Comparison of ENCODE assay signal across 26 cellular contexts in the genomic region with DNA sequence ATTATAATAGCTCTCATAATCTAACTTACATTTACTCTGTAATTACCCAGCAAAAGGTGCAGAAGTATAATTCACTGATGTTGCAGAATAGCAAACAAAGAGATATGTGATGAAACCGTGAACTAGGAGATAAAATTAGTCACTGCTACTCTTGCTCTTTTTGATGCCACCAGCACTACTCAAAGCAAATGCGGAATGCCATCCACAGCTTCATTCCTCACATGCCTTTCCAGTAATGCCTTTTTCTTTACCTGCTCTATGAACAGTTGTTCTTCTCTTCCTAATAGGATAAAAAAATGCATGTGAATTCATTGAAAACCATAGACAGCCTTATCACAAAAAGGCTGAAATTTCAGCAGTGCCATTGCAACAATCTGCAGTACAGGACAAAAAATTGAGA.
"Had no signal": no experiment of that assay in that cellular context is flagged by ENCODE, and none has a peak within 500 bp of the region (broad histone marks: within the 10 kb centered on the region; RNA-seq: fewer than 3 reads in every experiment).

No MANE protein-coding gene starts in this region.

- H3K9me3 ChIP-seq: esophagus squamous epithelium, prostate gland, right atrium auricular region, sigmoid colon, suprapubic skin, vagina had no signal

- DNase-seq: dermis blood vessel endothelial cell; effector memory CD4-positive, alpha-beta T cell; esophagus squamous epithelium; foreskin melanocyte; hypothalamus; kidney; mucosa of descending colon; naive B cell; nucleus accumbens; sigmoid colon; spleen; stimulated activated naive B cell treated with anti-CD40 and anti-IgM and Interleukin-4, amounts not matched to agents 10 μg/mL and 1 μg/mL and 100 μg/mL, for 72 hours; stimulated activated naive CD8-positive, alpha-beta T cell treated with anti-CD3 and anti-CD28 coated beads, Interleukin-15, amount 100 ng/mL, for 72 hours; transverse colon had no signal

- H3K9me3 Mint-ChIP-seq: memory B cell; stimulated activated naive CD8-positive, alpha-beta T cell treated with anti-CD3 and anti-CD28 coated beads, Interleukin-15, amount 100 ng/mL, for 72 hours had no signal

- H3K27ac ChIP-seq: coronary artery, esophagus squamous epithelium, prostate gland, right atrium auricular region, sigmoid colon, spleen, suprapubic skin, transverse colon, vagina had no signal

- H3K27me3 Mint-ChIP-seq: memory B cell; naive B cell; natural killer cell treated with Interleukin-12 subunit alpha and Interleukin-12 subunit beta and Interleukin-15 and Interleukin-18, amount 100 ng/mL, for 72 hours; stimulated activated naive B cell treated with anti-CD40 and anti-IgM and Interleukin-4, amounts not matched to agents 10 μg/mL and 1 μg/mL and 100 μg/mL, for 72 hours; stimulated activated naive CD8-positive, alpha-beta T cell treated with anti-CD3 and anti-CD28 coated beads, Interleukin-15, amount 100 ng/mL, for 72 hours had no signal

- H3K4me3 ChIP-seq: coronary artery, esophagus squamous epithelium, lung, mucosa of descending colon, prostate gland, right atrium auricular region, sigmoid colon, spleen, suprapubic skin, transverse colon, vagina had no signal

- H3K4me1 Mint-ChIP-seq: memory B cell; naive B cell; neural crest cell; stimulated activated naive B cell treated with anti-CD40 and anti-IgM and Interleukin-4, amounts not matched to agents 10 μg/mL and 1 μg/mL and 100 μg/mL, for 72 hours; stimulated activated naive CD8-positive, alpha-beta T cell treated with anti-CD3 and anti-CD28 coated beads, Interleukin-15, amount 100 ng/mL, for 72 hours had no signal

- H3K36me3 Mint-ChIP-seq: memory B cell; mesothelial cell of epicardium; naive B cell; stimulated activated naive B cell treated with anti-CD40 and anti-IgM and Interleukin-4, amounts not matched to agents 10 μg/mL and 1 μg/mL and 100 μg/mL, for 72 hours had no signal

- H3K27me3 ChIP-seq: esophagus squamous epithelium, right atrium auricular region, sigmoid colon, spleen, suprapubic skin, transverse colon, vagina had no signal

- H3K36me3 ChIP-seq: esophagus squamous epithelium, prostate gland, right atrium auricular region, sigmoid colon, spleen, suprapubic skin, transverse colon, vagina had no signal

- ATAC-seq: left lobe of liver; mucosa of descending colon; natural killer cell treated with Interleukin-12 subunit alpha and Interleukin-12 subunit beta and Interleukin-15 and Interleukin-18, amount 100 ng/mL, for 72 hours; stimulated activated naive B cell treated with anti-CD40 and anti-IgM and Interleukin-4, amounts not matched to agents 10 μg/mL and 1 μg/mL and 100 μg/mL, for 72 hours; stimulated activated naive CD8-positive, alpha-beta T cell treated with anti-CD3 and anti-CD28 coated beads, Interleukin-15, amount 100 ng/mL, for 72 hours had no signal

- H3K27ac Mint-ChIP-seq: memory B cell; mesothelial cell of epicardium; naive B cell; natural killer cell treated with Interleukin-12 subunit alpha and Interleukin-12 subunit beta and Interleukin-15 and Interleukin-18, amount 100 ng/mL, for 72 hours; stimulated activated naive B cell treated with anti-CD40 and anti-IgM and Interleukin-4, amounts not matched to agents 10 μg/mL and 1 μg/mL and 100 μg/mL, for 72 hours; stimulated activated naive CD8-positive, alpha-beta T cell treated with anti-CD3 and anti-CD28 coated beads, Interleukin-15, amount 100 ng/mL, for 72 hours had no signal

- H3K4me1 ChIP-seq: esophagus squamous epithelium, prostate gland, right atrium auricular region, sigmoid colon, spleen, suprapubic skin, transverse colon, vagina had no signal

- FAIRE-seq: endothelial cell of umbilical vein had no signal

- H3K4me3 Mint-ChIP-seq: memory B cell; mesothelial cell of epicardium; naive B cell; natural killer cell treated with Interleukin-12 subunit alpha and Interleukin-12 subunit beta and Interleukin-15 and Interleukin-18, amount 100 ng/mL, for 72 hours; neural crest cell; stimulated activated naive B cell treated with anti-CD40 and anti-IgM and Interleukin-4, amounts not matched to agents 10 μg/mL and 1 μg/mL and 100 μg/mL, for 72 hours; stimulated activated naive CD8-positive, alpha-beta T cell treated with anti-CD3 and anti-CD28 coated beads, Interleukin-15, amount 100 ng/mL, for 72 hours had no signal
